Comparison of ENCODE assay signal across 16 cellular contexts in the genomic region with DNA sequence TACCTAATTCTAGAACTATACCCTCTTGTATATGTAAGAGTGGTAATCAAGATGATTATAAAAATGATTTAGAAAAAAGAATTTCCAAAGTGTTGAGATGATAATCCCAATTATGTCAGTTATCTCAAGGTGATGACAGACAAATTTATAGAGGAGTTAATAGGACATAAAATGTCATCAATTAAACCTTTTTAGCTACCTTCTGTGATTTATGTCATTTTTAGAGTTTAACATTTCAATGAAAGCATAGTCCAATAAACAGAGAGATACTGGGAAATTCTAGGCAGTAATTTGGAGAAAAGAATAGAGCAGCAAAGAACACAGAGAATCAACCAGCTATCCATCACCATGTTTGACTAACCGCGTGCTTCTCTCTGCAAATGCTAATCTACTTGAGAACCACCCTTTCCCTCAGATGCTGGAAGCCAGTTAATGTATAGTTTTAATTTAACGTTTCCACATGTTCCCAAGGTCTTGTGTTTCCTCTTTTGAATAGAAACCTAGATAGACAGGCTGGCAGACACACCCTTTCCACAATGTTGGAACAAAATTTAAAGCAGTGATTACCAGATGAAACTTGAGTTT.
"Had no signal": no experiment of that assay in that cellular context is flagged by ENCODE, and none has a peak within 500 bp of the region (broad histone marks: within the 10 kb centered on the region; RNA-seq: fewer than 3 reads in every experiment).

No MANE protein-coding gene starts in this region.

- DNase-seq: KBM-7, MV-4-11, NCI-H1048, NCI-H1105, NCI-H146, NCI-H1694 treated with DMSO at 0.1 percent for 48 hours, NCI-H1930, NCI-H2107, NCI-H2171 treated with DMSO at 0.1 percent for 48 hours, NCI-H524, Right ventricle myocardium superior, RPMI8226, SIG-M5 had no signal

- H3K4me3 ChIP-seq: SJSA1, SK-N-MC had no signal

- H3K4me1 ChIP-seq: SJSA1 had no signal

- H3K9me3 ChIP-seq: SJSA1 had no signal

- FAIRE-seq: RCC 7860 had no signal

- H3K36me3 ChIP-seq: SJSA1 had no signal
